Comparison of ENCODE assay signal across 3 cellular contexts in genomic region chr5:39420482-39421145, GRCh38.
TF ChIP-seq lines count a peak whose summit lies in the region.

No MANE protein-coding gene starts in this region.

TF ChIP-seq in SK-N-SH, 30 proteins besides CTCF, POLR2A, EP300 and RAD21 (continued from another document and continues in another):
- TF ChIP-seq POLR2AphosphoS5 (IDR thresholded peaks at IDR 0.05; ENCODE audit: low read depth, low read length), result no peak
- TF ChIP-seq JUND (IDR thresholded peaks at IDR 0.05), result no peak
- no peak for TF ChIP-seq GABPA (IDR thresholded peaks at IDR 0.05; ENCODE audit: low read depth)
- TF ChIP-seq TAF1 (IDR thresholded peaks at IDR 0.05; ENCODE audit: borderline replicate concordance, low read depth, low read length), result no peak
- TF ChIP-seq IRF3 (IDR thresholded peaks at IDR 0.05; ENCODE audit: low read depth, low read length), result no peak
- TF ChIP-seq FOXM1 (IDR thresholded peaks at IDR 0.05; ENCODE audit: low read depth), result no peak
- TF ChIP-seq RXRA (IDR thresholded peaks at IDR 0.05; ENCODE audit: borderline replicate concordance, low read depth), result no peak
- TF ChIP-seq REST (IDR thresholded peaks at IDR 0.05; ENCODE audit: low read depth, low read length), result no peak
- TF ChIP-seq TEAD4 (IDR thresholded peaks at IDR 0.05; ENCODE audit: borderline replicate concordance, insufficient read depth), result no peak
- TF ChIP-seq, protein P1, sequence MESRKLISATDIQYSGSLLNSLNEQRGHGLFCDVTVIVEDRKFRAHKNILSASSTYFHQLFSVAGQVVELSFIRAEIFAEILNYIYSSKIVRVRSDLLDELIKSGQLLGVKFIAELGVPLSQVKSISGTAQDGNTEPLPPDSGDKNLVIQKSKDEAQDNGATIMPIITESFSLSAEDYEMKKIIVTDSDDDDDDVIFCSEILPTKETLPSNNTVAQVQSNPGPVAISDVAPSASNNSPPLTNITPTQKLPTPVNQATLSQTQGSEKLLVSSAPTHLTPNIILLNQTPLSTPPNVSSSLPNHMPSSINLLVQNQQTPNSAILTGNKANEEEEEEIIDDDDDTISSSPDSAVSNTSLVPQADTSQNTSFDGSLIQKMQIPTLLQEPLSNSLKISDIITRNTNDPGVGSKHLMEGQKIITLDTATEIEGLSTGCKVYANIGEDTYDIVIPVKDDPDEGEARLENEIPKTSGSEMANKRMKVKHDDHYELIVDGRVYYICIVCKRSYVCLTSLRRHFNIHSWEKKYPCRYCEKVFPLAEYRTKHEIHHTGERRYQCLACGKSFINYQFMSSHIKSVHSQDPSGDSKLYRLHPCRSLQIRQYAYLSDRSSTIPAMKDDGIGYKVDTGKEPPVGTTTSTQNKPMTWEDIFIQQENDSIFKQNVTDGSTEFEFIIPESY (IDR thresholded peaks at IDR 0.05; ENCODE audit: borderline replicate concordance, low read depth), result no peak
- TF ChIP-seq FOXJ3 (CRISPR knock-in tag; IDR thresholded peaks at IDR 0.05), result no peak
- no peak for TF ChIP-seq MXI1 (IDR thresholded peaks at IDR 0.05; ENCODE audit: low read depth, low read length)

TF ChIP-seq in SK-N-SH treated with all-trans-retinoic acid at 6 μM for 48 hours, 23 proteins besides CTCF, POLR2A, EP300 and RAD21:
- TF ChIP-seq CREB5 (CRISPR knock-in tag; IDR thresholded peaks at IDR 0.05; ENCODE audit: low read depth) (no peak), TCF4 (CRISPR knock-in tag; IDR thresholded peaks at IDR 0.05; ENCODE audit: borderline replicate concordance) (no peak)
TF ChIP-seq in SK-N-SH treated with all-trans-retinoic acid at 6 μM for 48 hours: peak in this region for 0.

TF ChIP-seq in endothelial cell of umbilical vein, 7 proteins besides CTCF, POLR2A, EP300 and RAD21 (continued from another document):
- TF ChIP-seq, protein P2, sequence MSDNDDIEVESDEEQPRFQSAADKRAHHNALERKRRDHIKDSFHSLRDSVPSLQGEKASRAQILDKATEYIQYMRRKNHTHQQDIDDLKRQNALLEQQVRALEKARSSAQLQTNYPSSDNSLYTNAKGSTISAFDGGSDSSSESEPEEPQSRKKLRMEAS (IDR thresholded peaks at IDR 0.05; ENCODE audit: insufficient read depth, insufficient read length), result no peak
- no peak for TF ChIP-seq GATA2 (IDR thresholded peaks at IDR 0.05; ENCODE audit: insufficient read depth, insufficient read length, low read depth, low read length)
